13 cellular contexts compared by ENCODE assay signal in genomic region chr2:44934521-44934961, GRCh38. TPM values are rescaled to one million over a fixed set of nuclear protein-coding genes. Genes with fewer than 3 reads are reported as not detected.
DNase-seq lines count a peak whose midpoint lies in the region; ATAC-seq and TF ChIP-seq lines count a peak whose summit lies in the region.
"Had no signal": no experiment of that assay in that cellular context is flagged by ENCODE, and none has a peak within 500 bp of the region (broad histone marks: within the 10 kb centered on the region; RNA-seq: fewer than 3 reads in every experiment).

No MANE protein-coding gene starts in this region.

- H3K27me3 ChIP-seq in psoas muscle (ENCODE audit: insufficient read depth in 3 of 3, low read length in 2 of 3) (peaks cover 0 to 100% (median 56%) of the 10 kb centered on the region in 3 donors), tibial artery (peaks cover 0 to 96% of the 10 kb centered on the region in 2 donors), lower lobe of right lung (ENCODE audit: low read depth) (peaks cover 99% of the 10 kb centered on the region)

- CTCF ChIA-PET in MCF 10A (lab: Yijun Ruan, JAX), result interaction anchor here (1.9 kb wide), 1 partner anchor 21 kb away, joined by 12 read pairs; no protein-coding TSS in a partner anchor

- POLR2A ChIA-PET in MCF 10A (lab: Yijun Ruan, JAX), result no interaction called here

- peaks cover 6% of the 10 kb centered on the region for H3K4me1 Mint-ChIP-seq in MCF 10A (ENCODE audit: insufficient read depth, unreplicated experiment)
- H3K4me1 Mint-ChIP-seq in activated T-helper 2 cell treated with anti-CD3 and anti-CD28 coated beads, Interferon-gamma antibody, Interleukin-2, Interleukin-4, amounts not matched to agents 10 μg/mL and 5 μg/mL and 100 μg/mL, durations not matched to agents 14 hours and 24 hours and 36 hours (ENCODE audit: low read depth), result peaks cover 8% of the 10 kb centered on the region

- BruUV-seq in MCF 10A (replicated peaks; lab: Mats Ljungman, UMichigan), result no TSS peak

- TF ChIP-seq CTCF in MCF 10A (IDR thresholded peaks at IDR 0.05; ENCODE audit: unreplicated experiment) (no peak), psoas muscle (IDR thresholded peaks at IDR 0.05) (no peak), tibial artery (IDR thresholded peaks at IDR 0.05) (no peak), lower lobe of right lung (IDR thresholded peaks at IDR 0.05) (no peak)

- H3K36me3 Mint-ChIP-seq in MCF 10A (ENCODE audit: insufficient read depth, unreplicated experiment), result no peaks in the 10 kb centered on the region
- H3K36me3 Mint-ChIP-seq in activated T-helper 2 cell treated with anti-CD3 and anti-CD28 coated beads, Interferon-gamma antibody, Interleukin-2, Interleukin-4, amounts not matched to agents 10 μg/mL and 5 μg/mL and 100 μg/mL, durations not matched to agents 14 hours and 24 hours and 36 hours (ENCODE audit: low read depth), result peaks cover 3% of the 10 kb centered on the region

- intact Hi-C loops in MCF 10A (cut with micrococcal nuclease) (no loop called here), psoas muscle (cut with DNase I) (no loop called here), tibial artery (cut with DNase I; ENCODE audit: low total_unique reads) (no loop called here), lower lobe of right lung (cut with DNase I) (no loop called here)
- intact Hi-C loops in activated T-helper 2 cell treated with anti-CD3 and anti-CD28 coated beads, Interferon-gamma antibody, Interleukin-2, Interleukin-4, amounts not matched to agents 10 μg/mL and 5 μg/mL and 100 μg/mL, durations not matched to agents 14 hours and 24 hours and 36 hours (cut with micrococcal nuclease), result no loop called here

- no peaks in the 10 kb centered on the region for H3K9me3 ChIP-seq in psoas muscle
- H3K9me3 ChIP-seq in tibial artery, result no peaks in the 10 kb centered on the region
- no peaks in the 10 kb centered on the region for H3K9me3 ChIP-seq in lower lobe of right lung
- H3K9me3 ChIP-seq: neutrophil had no signal

- no peak overlapping the region for H3K27ac Mint-ChIP-seq in MCF 10A (ENCODE audit: low read depth, unreplicated experiment)
- no peak overlapping the region for H3K27ac Mint-ChIP-seq in activated T-helper 2 cell treated with anti-CD3 and anti-CD28 coated beads, Interferon-gamma antibody, Interleukin-2, Interleukin-4, amounts not matched to agents 10 μg/mL and 5 μg/mL and 100 μg/mL, durations not matched to agents 14 hours and 24 hours and 36 hours
- H3K27ac Mint-ChIP-seq: effector memory CD8-positive, alpha-beta T cell had no signal

- H3K4me3 ChIP-seq in psoas muscle, result peak overlapping the region; percentile 55
- H3K4me3 ChIP-seq in tibial artery, result peak overlapping the region in 1 of 2 donors; percentile 32
- no peak overlapping the region for H3K4me3 ChIP-seq in lower lobe of right lung

- no peak overlapping the region for H3K27ac ChIP-seq in psoas muscle
- no peak overlapping the region for H3K27ac ChIP-seq in tibial artery
- no peak overlapping the region for H3K27ac ChIP-seq in lower lobe of right lung
- H3K27ac ChIP-seq: neutrophil had no signal

- in situ Hi-C loops in KBM-7 (cut with MboI; ENCODE audit: low pct_unique_long_range_greater_than_20kb, low sequenced_read_pairs), result no loop called here

- H3K4me1 ChIP-seq in psoas muscle, result peaks cover 17% of the 10 kb centered on the region
- H3K4me1 ChIP-seq in tibial artery, result peaks cover 0 to 52% (median 44%) of the 10 kb centered on the region in 4 donors
- peaks cover 32% of the 10 kb centered on the region for H3K4me1 ChIP-seq in lower lobe of right lung

- ATAC-seq in psoas muscle (peak in 1 of 4 donors; percentile 22), lower lobe of right lung (no peak)
- ATAC-seq: effector memory CD8-positive, alpha-beta T cell had no signal

- H3K27me3 Mint-ChIP-seq in MCF 10A (ENCODE audit: insufficient read depth, unreplicated experiment), result peaks cover 45% of the 10 kb centered on the region
- peaks cover 80% of the 10 kb centered on the region for H3K27me3 Mint-ChIP-seq in activated T-helper 2 cell treated with anti-CD3 and anti-CD28 coated beads, Interferon-gamma antibody, Interleukin-2, Interleukin-4, amounts not matched to agents 10 μg/mL and 5 μg/mL and 100 μg/mL, durations not matched to agents 14 hours and 24 hours and 36 hours (ENCODE audit: low read depth)

- WGBS in psoas muscle, 3 donors, result 0 to 3% (median 1%) methylated on average over 32 to 33 of the region's 33 CpGs

- H3K4me3 Mint-ChIP-seq in MCF 10A (ENCODE audit: unreplicated experiment), result peak overlapping the region; percentile 75
- H3K4me3 Mint-ChIP-seq in activated T-helper 2 cell treated with anti-CD3 and anti-CD28 coated beads, Interferon-gamma antibody, Interleukin-2, Interleukin-4, amounts not matched to agents 10 μg/mL and 5 μg/mL and 100 μg/mL, durations not matched to agents 14 hours and 24 hours and 36 hours (ENCODE audit: low read depth), result no peak overlapping the region
- H3K4me3 Mint-ChIP-seq: effector memory CD8-positive, alpha-beta T cell had no signal

- H3K9me3 Mint-ChIP-seq in MCF 10A (ENCODE audit: unreplicated experiment), result no peaks in the 10 kb centered on the region
- H3K9me3 Mint-ChIP-seq in activated T-helper 2 cell treated with anti-CD3 and anti-CD28 coated beads, Interferon-gamma antibody, Interleukin-2, Interleukin-4, amounts not matched to agents 10 μg/mL and 5 μg/mL and 100 μg/mL, durations not matched to agents 14 hours and 24 hours and 36 hours, result no peaks in the 10 kb centered on the region
- H3K9me3 Mint-ChIP-seq: effector memory CD8-positive, alpha-beta T cell had no signal

- H3K36me3 ChIP-seq in psoas muscle (ENCODE audit: insufficient read depth in 1 of 2, low read depth in 1 of 2), result no peaks in the 10 kb centered on the region
- no peaks in the 10 kb centered on the region for H3K36me3 ChIP-seq in tibial artery
- H3K36me3 ChIP-seq in lower lobe of right lung, result no peaks in the 10 kb centered on the region
- H3K36me3 ChIP-seq: neutrophil had no signal

- DNase-seq in NCI-H2081 (lab: John Stamatoyannopoulos, UW), result peak; percentile 22 to 37
- no peak for DNase-seq in NCI-H2081 treated with DMSO at 0.1 percent for 48 hours (lab: John Stamatoyannopoulos, UW)
- DNase-seq in KBM-7, result peak; percentile 74
- DNase-seq in MCF 10A (ENCODE audit: unreplicated experiment), result no peak
- no peak for DNase-seq in psoas muscle
- DNase-seq in activated T-helper 2 cell treated with anti-CD3 and anti-CD28 coated beads, Interferon-gamma antibody, Interleukin-2, Interleukin-4, amounts not matched to agents 10 μg/mL and 5 μg/mL and 100 μg/mL, durations not matched to agents 14 hours and 24 hours and 36 hours (ENCODE audit: low spot score), result no peak
- DNase-seq in tibial artery, result no peak
- no peak for DNase-seq in lower lobe of right lung
- DNase-seq: activated CD4-positive, alpha-beta T cell treated with anti-CD3 and anti-CD28 coated beads, Interleukin-2, amount 50 U/mL, for 1 hour; effector memory CD8-positive, alpha-beta T cell; hypothalamus had no signal

RNA-seq across cellular contexts. Expression of gene SIX3, which starts 7.0 kb away (rescaled TPM):
- total RNA-seq in MCF 10A (2022), result not detected in 2 replicates
- total RNA-seq in psoas muscle, result under 1 TPM in 1 of 4 donors, not detected in 3; 0.20 TPM
- polyA plus RNA-seq in psoas muscle, result under 1 TPM in 1 of 3 donors, not detected in 2; 0.01 TPM
- total RNA-seq in activated T-helper 2 cell treated with anti-CD3 and anti-CD28 coated beads, Interferon-gamma antibody, Interleukin-2, Interleukin-4, amounts not matched to agents 10 μg/mL and 5 μg/mL and 100 μg/mL, durations not matched to agents 14 hours and 24 hours and 36 hours, result 0.25 and 0.34 TPM in 2 replicates
- not detected for total RNA-seq in lower lobe of right lung
- total RNA-seq: RPMI7951 had no signal

Comparison
In these comparisons a context has a peak if more than half of its experiments do, and no peak if none do; other contexts are left out.
1. DNase-seq: peak in NCI-H2081 (2 of 2) and KBM-7 (single experiment); none in NCI-H2081 treated with DMSO at 0.1 percent for 48 hours (single experiment), MCF 10A (single experiment), psoas muscle (0 of 2), activated T-helper 2 cell treated with anti-CD3 and anti-CD28 coated beads, Interferon-gamma antibody, Interleukin-2, Interleukin-4, amounts not matched to agents 10 μg/mL and 5 μg/mL and 100 μg/mL, durations not matched to agents 14 hours and 24 hours and 36 hours (single experiment), tibial artery (0 of 2) and lower lobe of right lung (single experiment).